In genomic region chr10:17234541-17234940, GRCh38 we compare ENCODE assay signal across 11 cellular contexts. TPM values are rescaled to one million over a fixed set of nuclear protein-coding genes. Genes with fewer than 3 reads are reported as not detected.
DNase-seq lines count a peak whose midpoint lies in the region; ATAC-seq, FAIRE-seq and TF ChIP-seq lines count a peak whose summit lies in the region.
"Had no signal": no experiment of that assay in that cellular context is flagged by ENCODE, and none has a peak within 500 bp of the region (broad histone marks: within the 10 kb centered on the region; RNA-seq: fewer than 3 reads in every experiment).

No MANE protein-coding gene starts in this region.

- no peak for ATAC-seq in A549
- ATAC-seq in WTC11, result no peak
- no peak for ATAC-seq in GM21786 (IDR thresholded peaks at IDR 0.05; ENCODE audit: unreplicated experiment)
- ATAC-seq in HG02970 (IDR thresholded peaks at IDR 0.05; ENCODE audit: low FRiP score, unreplicated experiment), result no peak
- ATAC-seq: PC-3 had no signal

- peaks cover 48% of the 10 kb centered on the region for H3K36me3 Mint-ChIP-seq in neural progenitor cell
- peaks cover 29% of the 10 kb centered on the region for H3K36me3 Mint-ChIP-seq in WTC11

- WGBS in A549 (ENCODE audit: missing lambda C conversion rate), result 97% methylated on average over 5 of the region's 5 CpGs

- DNase-seq in A549 (ENCODE audit: low read depth in 1 of 2, low spot score in 1 of 2) (no peak), choroid plexus epithelial cell (ENCODE audit: low read depth) (no peak), neural progenitor cell (ENCODE audit: low spot score) (no peak), WTC11 (ENCODE audit: low spot score) (no peak), medulla oblongata (ENCODE audit: extremely low spot score) (no peak)
- DNase-seq: activated CD4-positive, alpha-beta T cell treated with anti-CD3 and anti-CD28 coated beads for 1 hour; nucleus accumbens; PC-3 had no signal

- TF ChIP-seq CTCF in A549 (IDR thresholded peaks at IDR 0.05) (no peak), HEK293 (tag by site-specific recombination; IDR thresholded peaks at IDR 0.05) (no peak), choroid plexus epithelial cell (conservative IDR thresholded peaks at IDR 0.05; ENCODE audit: low read depth, low read length) (no peak), neural progenitor cell (IDR thresholded peaks at IDR 0.05) (no peak), WTC11 (IDR thresholded peaks at IDR 0.05) (no peak)

- no peak for FAIRE-seq in A549 (lab: Jason Lieb, UNC)

- peaks cover 10% of the 10 kb centered on the region for H3K27me3 Mint-ChIP-seq in neural progenitor cell (ENCODE audit: insufficient read depth, low read depth)
- H3K27me3 Mint-ChIP-seq in WTC11 (ENCODE audit: low read depth), result peaks cover 11% of the 10 kb centered on the region

- peaks cover 49% of the 10 kb centered on the region for H3F3A ChIP-seq in neural progenitor cell (ENCODE audit: low read depth)

- H3K4me1 ChIP-seq in A549 (peaks cover 38% of the 10 kb centered on the region), HEK293 (ENCODE audit: control insufficient read depth, insufficient read depth, low read length) (peaks cover 8% of the 10 kb centered on the region), neural progenitor cell (peaks cover 11% of the 10 kb centered on the region)

- H3K27ac Mint-ChIP-seq in neural progenitor cell, result peak overlapping the region; percentile 14
- H3K27ac Mint-ChIP-seq in WTC11, result no peak overlapping the region

- CTCF ChIA-PET in A549 (lab: Yijun Ruan, JAX) (interaction anchor here (1.0 to 2.0 kb wide), 3 partner anchors 12 to 1004 kb away, joined by 3 to 5 read pairs (median 3); no protein-coding TSS in a partner anchor), HEK293 (lab: Yijun Ruan, JAX) (interaction anchor here (0.5 to 1.4 kb wide), 6 partner anchors 22 to 1715 kb away, joined by 3 to 5 read pairs (median 4); no protein-coding TSS in a partner anchor), WTC11 (lab: Charles Lee) (no interaction called here)

- TF ChIP-seq POLR2A in A549 (IDR thresholded peaks at IDR 0.05; ENCODE audit: low read length), result no peak

- H3K4me1 Mint-ChIP-seq in neural progenitor cell, result peaks cover 63% of the 10 kb centered on the region
- peaks cover 7% of the 10 kb centered on the region; the same call in 1 of the 2 replicates for H3K4me1 Mint-ChIP-seq in WTC11

- no peak overlapping the region for H2AFZ ChIP-seq in neural progenitor cell (replicated peaks)

- H3K4me2 ChIP-seq in A549 (no peak overlapping the region), neural progenitor cell (no peak overlapping the region)

- H3K36me3 ChIP-seq in HEK293 (ENCODE audit: control insufficient read depth in 2 of 2, insufficient read depth in 1 of 2, low read length in 2 of 2) (peaks cover 63 to 85% of the 10 kb centered on the region in 2 experiments), neural progenitor cell (peaks cover 36% of the 10 kb centered on the region)

- H3K4me3 ChIP-seq in A549, result no peak overlapping the region
- H3K4me3 ChIP-seq in HEK293 (ENCODE audit: low read depth, low read length), result no peak overlapping the region
- peak overlapping the region; percentile 12 for H3K4me3 ChIP-seq in choroid plexus epithelial cell (ENCODE audit: low read depth, low read length)
- H3K4me3 ChIP-seq in neural progenitor cell, result no peak overlapping the region

- H4K20me1 ChIP-seq in neural progenitor cell (ENCODE audit: low read depth), result peaks cover 37% of the 10 kb centered on the region

- H3K9ac ChIP-seq in neural progenitor cell, result no peak overlapping the region

- no peaks in the 10 kb centered on the region for H3K9me3 ChIP-seq in A549
- no peaks in the 10 kb centered on the region for H3K9me3 ChIP-seq in HEK293 (ENCODE audit: control insufficient read depth, insufficient read depth, low read depth, low read length)
- no peaks in the 10 kb centered on the region for H3K9me3 ChIP-seq in neural progenitor cell (ENCODE audit: low read depth)

- no peak for TF ChIP-seq EP300 in A549 (IDR thresholded peaks at IDR 0.05)

- H3K79me2 ChIP-seq in neural progenitor cell (ENCODE audit: low read depth), result peaks cover 36% of the 10 kb centered on the region

- H3K27ac ChIP-seq in A549 (no peak overlapping the region), HEK293 (ENCODE audit: extremely low read depth, low read depth, low read length) (0 out of 2 replicates have a peak overlapping the region, but pooled peaks have one; percentile 25), neural progenitor cell (no peak overlapping the region)

- no peaks in the 10 kb centered on the region for H3K9me3 Mint-ChIP-seq in neural progenitor cell
- H3K9me3 Mint-ChIP-seq in WTC11, result no peaks in the 10 kb centered on the region

- H3K4me3 Mint-ChIP-seq in neural progenitor cell (peak overlapping the region; percentile 69), WTC11 (no peak overlapping the region)

- POLR2A ChIA-PET in A549 (lab: Yijun Ruan, JAX) (no interaction called here), HEK293 (lab: Yijun Ruan, JAX) (interaction anchor here (4.4 kb wide), 1 partner anchor 34 kb away, joined by 19 read pairs; the partner anchor contains the start of gene TRDMT1), WTC11 (lab: Charles Lee) (interaction anchor here (0.6 kb wide), 1 partner anchor 152 kb away, joined by 3 read pairs; no protein-coding TSS in a partner anchor)

- no peaks in the 10 kb centered on the region for H3K27me3 ChIP-seq in neural progenitor cell

- no peak for TF ChIP-seq RAD21 in A549 (conservative IDR thresholded peaks at IDR 0.05 in 1 of 2, IDR thresholded peaks at IDR 0.05 in 1 of 2)

TF ChIP-seq in A549, 52 proteins besides CTCF, POLR2A, EP300 and RAD21:
- TF ChIP-seq ELK1 (IDR thresholded peaks at IDR 0.05; ENCODE audit: low read depth, low read length) (no peak), KDM1A (IDR thresholded peaks at IDR 0.05; ENCODE audit: low read depth) (no peak), MAFK (IDR thresholded peaks at IDR 0.05; ENCODE audit: partially characterized antibody) (peak; percentile 41)

TF ChIP-seq in HEK293, 187 proteins besides CTCF, POLR2A, EP300 and RAD21 (continues in another document):
- TF ChIP-seq ZNF555 (tag by site-specific recombination; conservative IDR thresholded peaks at IDR 0.05) (no peak), ZNF433 (tag by site-specific recombination; IDR thresholded peaks at IDR 0.05; ENCODE audit: low read depth) (no peak), ZNF629 (tag by site-specific recombination; IDR thresholded peaks at IDR 0.05) (no peak), ZNF324 (tag by site-specific recombination; IDR thresholded peaks at IDR 0.05) (no peak), ZNF571 (tag by site-specific recombination; IDR thresholded peaks at IDR 0.05) (no peak)

TF ChIP-seq in WTC11, 78 proteins besides CTCF, POLR2A, EP300 and RAD21 (continues in another document):
- TF ChIP-seq CREM (CRISPR knock-in tag; IDR thresholded peaks at IDR 0.05) (no peak), PRRX2 (CRISPR knock-in tag; IDR thresholded peaks at IDR 0.05) (no peak), MYBL2 (CRISPR knock-in tag; IDR thresholded peaks at IDR 0.05) (no peak), NR1H2 (CRISPR knock-in tag; IDR thresholded peaks at IDR 0.05) (no peak), ESRRA (CRISPR knock-in tag; IDR thresholded peaks at IDR 0.05; ENCODE audit: borderline replicate concordance) (no peak), ZNF416 (CRISPR knock-in tag; IDR thresholded peaks at IDR 0.05) (no peak), NFATC4 (CRISPR knock-in tag; IDR thresholded peaks at IDR 0.05) (no peak), FOXP1 (CRISPR knock-in tag; IDR thresholded peaks at IDR 0.05; ENCODE audit: borderline replicate concordance) (no peak), AR (CRISPR knock-in tag; IDR thresholded peaks at IDR 0.05) (no peak), ETV6 (CRISPR knock-in tag; IDR thresholded peaks at IDR 0.05) (no peak), SOX15 (CRISPR knock-in tag; IDR thresholded peaks at IDR 0.05) (no peak), FOXK1 (CRISPR knock-in tag; IDR thresholded peaks at IDR 0.05) (no peak)

RNA-seq across cellular contexts. Expression of gene VIM, which starts 6.5 kb away (rescaled TPM):
- polyA plus RNA-seq in A549 (2011; rRNA removed) (773 and 848 TPM in 2 replicates), A549 (2017; fragmentation: RNase III; extraction: RNeasy Plus Mini Kit Qiagen cat#74134 plus additional on column Dnase treatment) (830 to 987 TPM (median 875 TPM) in 3 replicates)
- polyA plus RNA-seq in A549 (2012; cell fraction: cytosol; rRNA removed), result 842 and 1,013 TPM in 2 replicates
- polyA plus RNA-seq in A549 (2012; cell fraction: nucleus; rRNA removed), result 1,036 and 2,636 TPM in 2 replicates
- 792 and 808 TPM in 2 replicates for polyA minus RNA-seq in A549 (2011; rRNA and poly(A)+ RNA removed)
- total RNA-seq in neural progenitor cell (ENCODE audit: low replicate concordance) (727 and 820 TPM in 2 replicates), WTC11 (2021) (65.0 to 74.1 TPM (median 66.2 TPM) in 3 replicates)

RNA-seq across cellular contexts. Expression of gene TRDMT1, which starts 33.1 kb away (rescaled TPM):
- polyA plus RNA-seq in A549 (2011; rRNA removed), result 5.7 and 7.4 TPM in 2 replicates
- 1.8 and 1.9 TPM in 2 replicates for polyA plus RNA-seq in A549 (2012; cell fraction: cytosol; rRNA removed)
- polyA plus RNA-seq in A549 (2012; cell fraction: nucleus; rRNA removed), result 1.0 and 1.1 TPM in 2 replicates
- 2.4 to 3.4 TPM (median 3.3 TPM) in 3 replicates for polyA plus RNA-seq in A549 (2017; fragmentation: RNase III; extraction: RNeasy Plus Mini Kit Qiagen cat#74134 plus additional on column Dnase treatment)
- polyA minus RNA-seq in A549 (2011; rRNA and poly(A)+ RNA removed), result 4.6 and 5.1 TPM in 2 replicates
- 26.4 and 35.6 TPM in 2 replicates for total RNA-seq in neural progenitor cell (ENCODE audit: low replicate concordance)
- total RNA-seq in WTC11 (2021), result 10.6 to 11.7 TPM (median 11.0 TPM) in 3 replicates
